Comparison of ENCODE assay signal across 1 cellular context in the genomic region with DNA sequence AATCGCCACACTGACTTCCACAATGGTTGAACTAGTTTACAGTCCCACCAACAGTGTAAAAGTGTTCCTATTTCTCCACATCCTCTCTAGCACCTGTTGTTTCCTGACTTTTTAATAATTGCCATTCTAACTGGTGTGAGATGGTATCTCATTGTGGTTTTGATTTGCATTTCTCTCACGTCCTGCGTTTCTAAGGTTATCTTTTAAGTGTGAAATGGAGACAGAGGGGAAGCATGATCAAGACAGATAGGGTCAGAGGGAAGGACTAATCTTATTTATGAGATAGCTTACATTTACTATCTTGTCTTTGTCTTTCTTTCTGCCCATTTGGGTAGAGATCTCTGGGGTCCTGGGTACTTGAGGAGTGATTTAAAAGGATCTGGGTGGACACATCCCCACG.
TF ChIP-seq lines count a peak whose summit lies in the region.

No MANE protein-coding gene starts in this region.

TF ChIP-seq in GM12878, 131 proteins besides CTCF, POLR2A, EP300 and RAD21:
- TF ChIP-seq IKZF1 (conservative IDR thresholded peaks at IDR 0.05): peak; percentile 42
- peak; percentile 56 for TF ChIP-seq MTA2 (IDR thresholded peaks at IDR 0.05; ENCODE audit: low read depth)
- TF ChIP-seq IKZF2 (IDR thresholded peaks at IDR 0.05): peak in 1 of 2 experiments; percentile 45; a peak in 2 of 4 replicates
